ENCODE assay signal across 9 cellular contexts in genomic region chr4:91502365-91502764, GRCh38.
DNase-seq lines count a peak whose midpoint lies in the region; ATAC-seq, FAIRE-seq and TF ChIP-seq lines count a peak whose summit lies in the region.
"Had no signal": no experiment of that assay in that cellular context is flagged by ENCODE, and none has a peak within 500 bp of the region (broad histone marks: within the 10 kb centered on the region; RNA-seq: fewer than 3 reads in every experiment).

No MANE protein-coding gene starts in this region.

- ATAC-seq in left colon: peak; percentile 47
- no peak for ATAC-seq in HG02623 (IDR thresholded peaks at IDR 0.05; ENCODE audit: unreplicated experiment)
- no peak for ATAC-seq in HG02571 (IDR thresholded peaks at IDR 0.05; ENCODE audit: unreplicated experiment)

- H3K27ac Mint-ChIP-seq in astrocyte (ENCODE audit: unreplicated experiment): no peak overlapping the region

- H3K4me3 ChIP-seq in astrocyte (ENCODE audit: insufficient read depth, low read depth, low read length): no peak overlapping the region
- H3K4me3 ChIP-seq: suprapubic skin had no signal

- H3K79me2 ChIP-seq in astrocyte (ENCODE audit: insufficient read depth, low read length): no peaks in the 10 kb centered on the region

- H3K36me3 ChIP-seq in astrocyte (ENCODE audit: insufficient read depth, low read length): no peaks in the 10 kb centered on the region
- H3K36me3 ChIP-seq: suprapubic skin had no signal

- intact Hi-C loops in left colon (cut with DNase I, micrococcal nuclease): no loop called here

- H3K4me1 ChIP-seq in astrocyte (ENCODE audit: insufficient read depth, low read length): no peaks in the 10 kb centered on the region
- H3K4me1 ChIP-seq: suprapubic skin had no signal

- no peaks in the 10 kb centered on the region for H3K9me3 ChIP-seq in astrocyte (ENCODE audit: insufficient read depth, low read depth, low read length)
- H3K9me3 ChIP-seq: suprapubic skin had no signal

- no peak for FAIRE-seq in astrocyte (lab: Jason Lieb, UNC)

- no peaks in the 10 kb centered on the region for H3K4me1 Mint-ChIP-seq in astrocyte (ENCODE audit: low read depth, unreplicated experiment)

- no peak overlapping the region for H3K9ac ChIP-seq in astrocyte (ENCODE audit: low read length)

- H3K4me3 Mint-ChIP-seq in astrocyte (ENCODE audit: unreplicated experiment): no peak overlapping the region

- TF ChIP-seq CTCF in GM12872 (IDR thresholded peaks at IDR 0.05; ENCODE audit: insufficient read depth, low read depth, low read length) (peak; percentile 38; the same call in 2 of the 3 replicates), astrocyte (IDR thresholded peaks at IDR 0.05; ENCODE audit: insufficient read depth, low read depth, low read length) (peak; percentile 16)

- DNase-seq in HS-5 (ENCODE audit: low read depth): peak; percentile 4
- DNase-seq in astrocyte (ENCODE audit: low read depth): no peak
- DNase-seq in left colon: no peak
- no peak for DNase-seq in activated naive CD4-positive, alpha-beta T cell treated with anti-CD3 and anti-CD28 coated beads, Interleukin-2, amount 50 U/mL, for 16 hours
- DNase-seq: caudate nucleus had no signal

- H4K20me1 ChIP-seq in astrocyte (ENCODE audit: insufficient read depth, low read length): no peaks in the 10 kb centered on the region

- H3K27ac ChIP-seq in astrocyte (ENCODE audit: low read depth, low read length): no peak overlapping the region
- H3K27ac ChIP-seq: suprapubic skin had no signal

- no peak overlapping the region for H3K4me2 ChIP-seq in astrocyte (ENCODE audit: low read length)

- H3K27me3 ChIP-seq in astrocyte (ENCODE audit: insufficient read depth, low read length): no peaks in the 10 kb centered on the region
- H3K27me3 ChIP-seq: suprapubic skin had no signal

- peaks cover 2% of the 10 kb centered on the region for H3K9me3 Mint-ChIP-seq in astrocyte (ENCODE audit: unreplicated experiment)

- H2AFZ ChIP-seq in astrocyte (ENCODE audit: low read depth, low read length): no peak overlapping the region

- no peaks in the 10 kb centered on the region for H3K36me3 Mint-ChIP-seq in astrocyte (ENCODE audit: low read depth, unreplicated experiment)

- H3K27me3 Mint-ChIP-seq in astrocyte (ENCODE audit: low read depth, unreplicated experiment): no peaks in the 10 kb centered on the region
